Comparison of ENCODE assay signal across 8 cellular contexts in the genomic region with DNA sequence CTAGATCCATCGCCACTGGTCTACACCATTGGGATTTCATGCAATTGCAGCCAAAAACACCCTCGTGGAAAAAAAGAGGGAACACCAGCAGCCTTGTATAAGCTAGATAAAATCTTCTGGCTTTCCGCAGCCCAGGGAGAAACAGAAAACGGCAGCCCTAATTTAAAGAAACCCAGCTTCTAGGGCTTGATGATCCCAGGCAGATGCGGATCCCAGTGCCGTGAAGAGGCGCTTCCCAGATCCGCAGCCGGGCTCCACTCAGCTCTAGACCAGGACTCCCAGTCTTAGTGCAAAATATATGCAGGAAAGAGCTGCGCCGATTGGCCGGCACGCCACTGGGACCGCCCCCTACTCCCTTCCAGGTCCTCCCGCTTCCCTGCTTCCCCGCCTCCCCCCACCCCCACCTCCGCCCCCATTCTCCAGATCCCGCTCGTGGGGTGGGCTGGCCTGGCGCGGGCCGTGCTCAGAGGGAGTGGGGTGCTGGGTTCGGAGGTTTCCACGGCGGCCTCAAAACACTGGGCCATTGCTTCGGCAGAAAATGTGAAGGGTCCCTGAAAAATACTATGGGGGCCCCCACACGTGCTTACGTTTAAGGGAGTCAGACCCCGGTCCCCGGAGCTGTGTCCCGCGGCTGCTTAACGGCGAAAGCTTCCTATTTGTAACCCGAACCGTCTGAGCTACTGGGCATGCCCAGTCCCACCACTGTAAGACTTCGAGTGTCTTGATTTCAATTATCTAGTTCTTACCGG.
DNase-seq lines count a peak whose midpoint lies in the region; ATAC-seq and TF ChIP-seq lines count a peak whose summit lies in the region.

No MANE protein-coding gene starts in this region.

- no peaks in the 10 kb centered on the region for H3K9me2 ChIP-seq in DOHH2 (replicated peaks; ENCODE audit: control insufficient read depth, low read length)

- H3K4me3 ChIP-seq in DOHH2 (ENCODE audit: low read length) (peak overlapping the region; percentile 93), adrenal gland (peak overlapping the region in 3 of 4 donors; percentile 66 to 85 (median 75)), neuron (ENCODE audit: low read length) (peak overlapping the region; percentile 100), thyroid gland (replicated peaks in 1 of 3) (peak overlapping the region; percentile 39 to 82 (median 44))

- DNase-seq in NCI-H1048 (lab: John Stamatoyannopoulos, UW) = peak; percentile 44
- DNase-seq in SK-N-DZ (ENCODE audit: low spot score) = peak; percentile 95
- DNase-seq in adrenal gland = peak; percentile 94 to 98 (median 96)
- DNase-seq in glutamatergic neuron = peak; percentile 96
- DNase-seq in thyroid gland = peak; percentile 96 to 97

- no peak for ATAC-seq in GM21526 (IDR thresholded peaks at IDR 0.05; ENCODE audit: low FRiP score, unreplicated experiment)

- peaks cover 13% of the 10 kb centered on the region for H4K20me1 ChIP-seq in DOHH2 (ENCODE audit: control insufficient read depth, insufficient read depth, low read depth, low read length)

- H3K27me3 Mint-ChIP-seq in glutamatergic neuron (ENCODE audit: unreplicated experiment) = peaks cover 11% of the 10 kb centered on the region

- H3K4me1 ChIP-seq in DOHH2 (ENCODE audit: control insufficient read depth, low read length) (peaks cover 42% of the 10 kb centered on the region), adrenal gland (replicated peaks in 1 of 2) (peaks cover 4 to 37% of the 10 kb centered on the region in 2 donors), neuron (ENCODE audit: insufficient read depth, low read length) (peaks cover 32% of the 10 kb centered on the region), thyroid gland (peaks cover 14 to 23% of the 10 kb centered on the region in 2 donors)

- intact Hi-C loops in adrenal gland (cut with DNase I) (loop anchor here (5.0 to 10.0 kb wide), 5 partner anchors 192 to 389 kb away; no protein-coding TSS in a partner anchor), thyroid gland (cut with DNase I) (loop anchor here (5.0 to 10.0 kb wide), 3 partner anchors 242 to 384 kb away; no protein-coding TSS in a partner anchor)

- H3K4me2 ChIP-seq in DOHH2 (ENCODE audit: low read length) = peak overlapping the region; percentile 80

- peak overlapping the region; percentile 32 for H2AFZ ChIP-seq in neuron (ENCODE audit: low read depth, low read length)

- peak overlapping the region; percentile 99 for H3K27ac Mint-ChIP-seq in glutamatergic neuron (ENCODE audit: unreplicated experiment)

- peaks cover 38% of the 10 kb centered on the region for H3K36me3 ChIP-seq in DOHH2 (ENCODE audit: control insufficient read depth, low read length)
- peaks cover 0 to 19% of the 10 kb centered on the region in 2 donors for H3K36me3 ChIP-seq in adrenal gland (replicated peaks in 1 of 2)
- H3K36me3 ChIP-seq in neuron (ENCODE audit: insufficient read depth, low read length) = peaks cover 23% of the 10 kb centered on the region
- peaks cover 12 to 18% of the 10 kb centered on the region in 2 donors for H3K36me3 ChIP-seq in thyroid gland

- peaks cover 28% of the 10 kb centered on the region for H3K79me2 ChIP-seq in DOHH2 (ENCODE audit: control insufficient read depth, low read length)

- H3K9me3 ChIP-seq in DOHH2 (ENCODE audit: control insufficient read depth, insufficient read depth, low read length) (no peaks in the 10 kb centered on the region), adrenal gland (replicated peaks in 1 of 3) (no peaks in the 10 kb centered on the region), neuron (ENCODE audit: low read length) (no peaks in the 10 kb centered on the region), thyroid gland (no peaks in the 10 kb centered on the region)

- TF ChIP-seq POLR2A in adrenal gland (IDR thresholded peaks at IDR 0.05) (peak; percentile 98 to 100), thyroid gland (IDR thresholded peaks at IDR 0.05) (peak; percentile 90 to 100)

- no peaks in the 10 kb centered on the region for H3K27me3 ChIP-seq in DOHH2 (ENCODE audit: control insufficient read depth, low read length)
- no peaks in the 10 kb centered on the region for H3K27me3 ChIP-seq in adrenal gland
- H3K27me3 ChIP-seq in neuron (ENCODE audit: insufficient read depth, low read length) = no peaks in the 10 kb centered on the region
- H3K27me3 ChIP-seq in thyroid gland = no peaks in the 10 kb centered on the region

- peaks cover 39% of the 10 kb centered on the region for H3F3A ChIP-seq in DOHH2 (ENCODE audit: control insufficient read depth, insufficient read depth)

- 0% methylated on average over 22 to 38 of the region's 38 CpGs for WGBS in adrenal gland, 4 donors
- WGBS in thyroid gland, 2 donors = 0% methylated on average over 21 to 29 of the region's 38 CpGs

- H3K27ac ChIP-seq in DOHH2 (ENCODE audit: low read depth, low read length) (peak overlapping the region; percentile 74), adrenal gland (peak overlapping the region; percentile 65 to 96 (median 88)), thyroid gland (peak overlapping the region; percentile 94 to 99 (median 98))

- peaks cover 48% of the 10 kb centered on the region for H3K4me1 Mint-ChIP-seq in glutamatergic neuron (ENCODE audit: low read depth, unreplicated experiment)

- H3K36me3 Mint-ChIP-seq in glutamatergic neuron (ENCODE audit: unreplicated experiment) = no peaks in the 10 kb centered on the region

- H3K4me3 Mint-ChIP-seq in glutamatergic neuron (ENCODE audit: unreplicated experiment) = peak overlapping the region; percentile 97

- H3K9me3 Mint-ChIP-seq in glutamatergic neuron (ENCODE audit: unreplicated experiment) = peaks cover 12% of the 10 kb centered on the region

- TF ChIP-seq CTCF in DOHH2 (IDR thresholded peaks at IDR 0.05; ENCODE audit: low read depth, low read length, poor library complexity, severe bottlenecking) (no peak), adrenal gland (IDR thresholded peaks at IDR 0.05) (no peak), glutamatergic neuron (IDR thresholded peaks at IDR 0.05; ENCODE audit: partially characterized antibody, unreplicated experiment) (no peak), thyroid gland (IDR thresholded peaks at IDR 0.05) (no peak)

Comparison
In these comparisons a context has a peak if more than half of its experiments do, and no peak if none do; other contexts are left out.
1. H3K4me3 ChIP-seq: peak in every context shown above with its lines; median percentile 100 in neuron; 93 in DOHH2; 75 in adrenal gland; 44 in thyroid gland.
2. DNase-seq: peak in every context shown above with its lines; median percentile 96 in thyroid gland; 96 in adrenal gland; 96 in glutamatergic neuron; 95 in SK-N-DZ; 44 in NCI-H1048.